In the genomic region with DNA sequence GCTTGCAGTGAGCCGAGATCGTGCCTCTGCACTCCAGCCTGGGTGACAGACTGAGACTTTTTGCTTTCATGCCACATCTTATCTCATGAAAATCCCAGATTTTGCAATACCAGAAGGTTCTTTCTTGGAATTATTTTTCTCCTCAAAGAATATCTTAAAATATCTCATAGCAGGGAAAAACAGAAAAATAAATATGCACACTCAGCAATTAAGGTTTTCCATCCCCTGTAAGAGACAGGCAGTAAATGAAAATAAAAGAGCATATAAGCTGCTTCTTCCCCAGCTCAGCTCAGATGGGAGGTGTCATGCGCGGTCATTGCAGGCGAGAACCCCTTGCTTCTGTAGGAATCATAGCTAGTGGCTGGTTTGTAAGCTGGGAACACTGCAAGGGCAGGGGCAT, we compare ENCODE assay signal across 31 cellular contexts.
"Had no signal": no experiment of that assay in that cellular context is flagged by ENCODE, and none has a peak within 500 bp of the region (broad histone marks: within the 10 kb centered on the region; RNA-seq: fewer than 3 reads in every experiment).

No MANE protein-coding gene starts in this region.

- H3K27ac ChIP-seq: adrenal gland, body of pancreas, colonic mucosa, epithelial cell of prostate, esophagus squamous epithelium, WERI-Rb-1 had no signal

- H3K27ac Mint-ChIP-seq: activated B cell treated with CpG ODN at 0.5 μM for 24 hours; activated CD8-positive, alpha-beta T cell treated with anti-CD3 and anti-CD28 coated beads for 36 hours; activated naive CD8-positive, alpha-beta T cell; activated T-helper 17 cell treated with anti-CD3 and anti-CD28 coated beads, Interleukin-2, amount 50 U/mL, for 72 hours; T-helper 17 cell; T-helper 2 cell treated with Interferon-gamma antibody and Interleukin-4, amounts not matched to agents 5 μg/mL and 100 μg/mL, for 36 hours had no signal

- H3K27me3 Mint-ChIP-seq: activated CD8-positive, alpha-beta T cell treated with anti-CD3 and anti-CD28 coated beads for 36 hours; activated naive CD8-positive, alpha-beta T cell; activated T-helper 17 cell treated with anti-CD3 and anti-CD28 coated beads, Interleukin-2, amount 50 U/mL, for 72 hours; T-helper 17 cell had no signal

- H3K9me3 Mint-ChIP-seq: activated B cell treated with CpG ODN at 0.5 μM for 24 hours; activated T-cell treated with anti-CD3 and anti-CD28 coated beads, Interleukin-2, amount 50 U/mL, for 4 hours; activated T-helper 17 cell treated with anti-CD3 and anti-CD28 coated beads, Interleukin-2, amount 50 U/mL, for 72 hours had no signal

- H3K36me3 ChIP-seq: adrenal gland, colonic mucosa, esophagus squamous epithelium, WERI-Rb-1 had no signal

- ATAC-seq: activated CD4-positive, CD25-positive, alpha-beta regulatory T cell treated with anti-CD3 and anti-CD28 coated beads, Interleukin-2, amount 50 U/mL, for 24 hours; activated CD8-positive, alpha-beta T cell treated with anti-CD3 and anti-CD28 coated beads for 36 hours; activated T-cell treated with anti-CD3 and anti-CD28 coated beads, Interleukin-2, amount 50 U/mL, for 4 hours; activated T-helper 17 cell treated with anti-CD3 and anti-CD28 coated beads, Interleukin-2, amount 50 U/mL, for 72 hours; body of pancreas; T-helper 17 cell had no signal

- FAIRE-seq: endometrium, endothelial cell of umbilical vein, frontal cortex had no signal

- H3K36me3 Mint-ChIP-seq: activated naive CD8-positive, alpha-beta T cell had no signal

- H3K4me1 ChIP-seq: adrenal gland, body of pancreas, colonic mucosa had no signal

- H3K9me3 ChIP-seq: adrenal gland, body of pancreas, colonic mucosa, esophagus squamous epithelium had no signal

- DNase-seq: activated B cell treated with CpG ODN at 0.5 μM for 24 hours; activated CD4-positive, alpha-beta T cell treated with anti-CD3 and anti-CD28 coated beads for 48 hours; activated CD4-positive, alpha-beta T cell treated with anti-CD3 and anti-CD28 coated beads, Interleukin-2, amount 50 U/mL, for 1 hour; activated CD4-positive, alpha-beta T cell treated with anti-CD3 and anti-CD28 coated beads, Interleukin-2, amount 50 U/mL, for 48 hours; activated CD8-positive, alpha-beta T cell treated with anti-CD3 and anti-CD28 coated beads for 36 hours; activated effector memory CD4-positive, alpha-beta T cell treated with Interleukin-2 at 50 U/mL for 16 hours; activated gamma-delta T cell treated with Interleukin-2 at 50 U/mL for 16 hours; activated naive CD4-positive, alpha-beta T cell treated with anti-CD3 and anti-CD28 coated beads, Interleukin-2, amount 50 U/mL, for 16 hours; activated naive CD4-positive, alpha-beta T cell treated with Interleukin-2 at 50 U/mL for 16 hours; activated T-cell treated with anti-CD3 and anti-CD28 coated beads, Interleukin-2, amount 50 U/mL, for 4 hours; adrenal gland; amygdala; aorta; body of pancreas; central memory CD4-positive, alpha-beta T cell; cerebellar nuclear complex; colonic mucosa; effector CD8-positive, alpha-beta T cell; esophagus squamous epithelium; foreskin fibroblast; T-helper 17 cell; T1000; WERI-Rb-1 had no signal

- H3K4me3 ChIP-seq: adrenal gland, body of pancreas, colonic mucosa, esophagus squamous epithelium had no signal

- H3K4me1 Mint-ChIP-seq: activated B cell treated with CpG ODN at 0.5 μM for 24 hours had no signal

- H3K27me3 ChIP-seq: adrenal gland, body of pancreas, colonic mucosa, esophagus squamous epithelium had no signal

- H3K4me3 Mint-ChIP-seq: activated B cell treated with CpG ODN at 0.5 μM for 24 hours; activated CD8-positive, alpha-beta T cell treated with anti-CD3 and anti-CD28 coated beads for 36 hours; activated naive CD8-positive, alpha-beta T cell; activated T-cell treated with anti-CD3 and anti-CD28 coated beads, Interleukin-2, amount 50 U/mL, for 4 hours; activated T-helper 17 cell treated with anti-CD3 and anti-CD28 coated beads, Interleukin-2, amount 50 U/mL, for 72 hours; T-helper 17 cell had no signal
